Comparison of ENCODE assay signal across 25 cellular contexts in genomic region chr14:49106721-49107689, GRCh38.
A peak's percentile ranks its signal among the peaks of the same experiment; 100 is the strongest.
DNase-seq lines count a peak whose midpoint lies in the region; ATAC-seq and TF ChIP-seq lines count a peak whose summit lies in the region.
"Had no signal": no experiment of that assay in that cellular context is flagged by ENCODE, and none has a peak within 500 bp of the region (broad histone marks: within the 10 kb centered on the region; RNA-seq: fewer than 3 reads in every experiment).

No MANE protein-coding gene starts in this region.

- no peak overlapping the region for H3K23ac ChIP-seq in IMR-90 (ENCODE audit: low read depth, low read length)

- H3K9me3 Mint-ChIP-seq in neural progenitor cell = peaks cover 10% of the 10 kb centered on the region
- H3K9me3 Mint-ChIP-seq: stimulated activated memory B cell treated with anti-CD40 and anti-IgM and Interleukin-4, amounts not matched to agents 10 μg/mL and 1 μg/mL and 100 μg/mL, for 72 hours had no signal

- H2BK20ac ChIP-seq in IMR-90 (ENCODE audit: low read depth, low read length) = no peak overlapping the region

- H3K4me1 ChIP-seq in IMR-90 (ENCODE audit: control insufficient read depth, insufficient read depth, low read length) (no peaks in the 10 kb centered on the region), adipocyte (ENCODE audit: control insufficient read depth, insufficient read depth, low read length) (peaks cover 21% of the 10 kb centered on the region), hepatocyte (ENCODE audit: insufficient read depth) (peaks cover 17% of the 10 kb centered on the region), neural progenitor cell (no peaks in the 10 kb centered on the region)
- H3K4me1 ChIP-seq: ascending aorta, gastrocnemius medialis, upper lobe of right lung had no signal

- peaks cover 10% of the 10 kb centered on the region for H3K4me1 Mint-ChIP-seq in neural progenitor cell
- H3K4me1 Mint-ChIP-seq: natural killer cell had no signal

- H2AFZ ChIP-seq in IMR-90 (replicated peaks; ENCODE audit: low read length, poor library complexity) (no peak overlapping the region), hepatocyte (no peak overlapping the region), neural progenitor cell (replicated peaks) (no peak overlapping the region)

- WGBS in IMR-90 (ENCODE audit: extremely low coverage in 2 of 2, insufficient read length in 1 of 2), 2 experiments = no CpG with 5 or more reads among the region's 8 CpGs
- 26% methylated on average over 8 of the region's 8 CpGs for WGBS in hepatocyte (ENCODE audit: low lambda C conversion rate, missing lambda C conversion rate)

- no TSS peak for BruUV-seq in IMR-90 (replicated peaks; lab: Mats Ljungman, UMichigan)

- no peak overlapping the region for H2BK120ac ChIP-seq in IMR-90 (ENCODE audit: low read depth, low read length)

- no peaks in the 10 kb centered on the region for H3K9me1 ChIP-seq in IMR-90 (ENCODE audit: insufficient read depth, low read length)

- no peaks in the 10 kb centered on the region for H3F3A ChIP-seq in neural progenitor cell (ENCODE audit: low read depth)

- no peaks in the 10 kb centered on the region for H3K27me3 Mint-ChIP-seq in neural progenitor cell (ENCODE audit: insufficient read depth, low read depth)
- H3K27me3 Mint-ChIP-seq: activated naive CD8-positive, alpha-beta T cell; stimulated activated memory B cell treated with anti-CD40 and anti-IgM and Interleukin-4, amounts not matched to agents 10 μg/mL and 1 μg/mL and 100 μg/mL, for 72 hours had no signal

- TF ChIP-seq CTCF in IMR-90 (conservative IDR thresholded peaks at IDR 0.05; ENCODE audit: low read depth, low read length) (no peak), hepatocyte (IDR thresholded peaks at IDR 0.05; ENCODE audit: poor library complexity) (no peak), neural progenitor cell (IDR thresholded peaks at IDR 0.05) (no peak)

- CTCF ChIA-PET in IMR-90 (lab: Yijun Ruan, JAX) = no interaction called here

- in situ Hi-C loops in IMR-90 (cut with MboI; ENCODE audit: low sequenced_read_pairs) = no loop called here

- no peak overlapping the region for H3K56ac ChIP-seq in IMR-90 (ENCODE audit: extremely low read depth, insufficient read depth, low read length)

- H3K36me3 ChIP-seq in IMR-90 (ENCODE audit: control insufficient read depth, insufficient read depth, low read length) (no peaks in the 10 kb centered on the region), adipocyte (ENCODE audit: control insufficient read depth, insufficient read depth, low read length, severe bottlenecking) (no peaks in the 10 kb centered on the region), hepatocyte (replicated peaks; ENCODE audit: insufficient read depth, low read depth) (no peaks in the 10 kb centered on the region), neural progenitor cell (no peaks in the 10 kb centered on the region)
- H3K36me3 ChIP-seq: ascending aorta; BLaER1 treated with 17β-estradiol and CSF1 and Interleukin-3, amounts not matched to agents 10 nM and 100 nM; gastrocnemius medialis; upper lobe of right lung had no signal

- no peak overlapping the region for H4K91ac ChIP-seq in IMR-90 (ENCODE audit: insufficient read depth, low read depth, low read length)

- no peak overlapping the region for H4K8ac ChIP-seq in IMR-90 (ENCODE audit: low read depth in 2 of 2, low read length in 2 of 2)

- H3K9me3 ChIP-seq in IMR-90 (ENCODE audit: control insufficient read depth, insufficient read depth, low read length) = no peaks in the 10 kb centered on the region
- no peaks in the 10 kb centered on the region for H3K9me3 ChIP-seq in adipocyte (ENCODE audit: control insufficient read depth, low read length)
- no peaks in the 10 kb centered on the region for H3K9me3 ChIP-seq in hepatocyte (ENCODE audit: low read depth)
- H3K9me3 ChIP-seq in neural progenitor cell (ENCODE audit: low read depth) = no peaks in the 10 kb centered on the region
- H3K9me3 ChIP-seq: ascending aorta, gastrocnemius medialis, SK-N-SH, upper lobe of right lung had no signal

- no peaks in the 10 kb centered on the region for H3K27me3 ChIP-seq in IMR-90 (ENCODE audit: control insufficient read depth, insufficient read depth, low read length)
- H3K27me3 ChIP-seq in adipocyte (replicated peaks; ENCODE audit: control insufficient read depth, insufficient read depth, low read length) = no peaks in the 10 kb centered on the region
- no peaks in the 10 kb centered on the region for H3K27me3 ChIP-seq in hepatocyte
- H3K27me3 ChIP-seq in neural progenitor cell = no peaks in the 10 kb centered on the region
- H3K27me3 ChIP-seq: ascending aorta; BLaER1 treated with 17β-estradiol and CSF1 and Interleukin-3, amounts not matched to agents 10 nM and 100 nM; gastrocnemius medialis; upper lobe of right lung had no signal

- H3K36me3 Mint-ChIP-seq in neural progenitor cell = no peaks in the 10 kb centered on the region
- H3K36me3 Mint-ChIP-seq: activated naive CD8-positive, alpha-beta T cell; natural killer cell; stimulated activated memory B cell treated with anti-CD40 and anti-IgM and Interleukin-4, amounts not matched to agents 10 μg/mL and 1 μg/mL and 100 μg/mL, for 72 hours had no signal

- DNase-seq in IMR-90 (peak; percentile 47), adipocyte (ENCODE audit: low read depth) (no peak), hepatocyte (ENCODE audit: low spot score) (peak; percentile 19), neural progenitor cell (ENCODE audit: low spot score) (peak; percentile 14), cerebellum (ENCODE audit: low spot score) (no peak), NCI-H2081 (lab: John Stamatoyannopoulos, UW) (no peak)
- DNase-seq in stimulated activated naive CD8-positive, alpha-beta T cell treated with anti-CD3 and anti-CD28 coated beads, Interleukin-15, Interleukin-2, amounts not matched to agents 100 U/mL and 50 U/mL, for 24 hours = no peak
- DNase-seq: activated CD4-positive, alpha-beta T cell treated with anti-CD3 and anti-CD28 coated beads, Interleukin-2, amount 50 U/mL, for 1 hour; activated CD4-positive, CD25-positive, alpha-beta regulatory T cell; activated effector memory CD4-positive, alpha-beta T cell treated with anti-CD3 and anti-CD28 coated beads, Interleukin-2, amount 50 U/mL, for 16 hours; activated T-cell treated with anti-CD3 and anti-CD28 coated beads, Interleukin-2, amount 50 U/mL, for 1 hour; DMS153; gastrocnemius medialis; left ventricle myocardium superior; natural killer cell; NCI-H1048; NCI-H1694; SK-N-SH; upper lobe of right lung had no signal

- TF ChIP-seq POLR2A in IMR-90 (IDR thresholded peaks at IDR 0.05; ENCODE audit: low read depth, low read length) = no peak

- H3K18ac ChIP-seq in IMR-90 (ENCODE audit: low read depth, low read length) = no peak overlapping the region

- no peak overlapping the region for H4K5ac ChIP-seq in IMR-90 (ENCODE audit: low read depth, low read length)

- no peak overlapping the region for H3K14ac ChIP-seq in IMR-90 (replicated peaks; ENCODE audit: low read depth, low read length)

- no peak overlapping the region for H2BK5ac ChIP-seq in IMR-90 (ENCODE audit: low read depth, low read length, poor library complexity, severe bottlenecking)

- no peak overlapping the region for H3K4me2 ChIP-seq in IMR-90 (ENCODE audit: low read depth, low read length)
- H3K4me2 ChIP-seq in hepatocyte = peak overlapping the region; percentile 30
- H3K4me2 ChIP-seq in neural progenitor cell = no peak overlapping the region
- H3K4me2 ChIP-seq: BLaER1 treated with 17β-estradiol and CSF1 and Interleukin-3, amounts not matched to agents 10 nM and 100 nM; SK-N-SH had no signal

- no peaks in the 10 kb centered on the region for H3K79me1 ChIP-seq in IMR-90 (ENCODE audit: low read depth in 1 of 2, low read length in 2 of 2)

- H3K79me2 ChIP-seq in hepatocyte (no peaks in the 10 kb centered on the region), neural progenitor cell (ENCODE audit: low read depth) (no peaks in the 10 kb centered on the region)

- H3K4ac ChIP-seq in IMR-90 (ENCODE audit: low read depth, low read length) = no peak overlapping the region

- peak overlapping the region; percentile 27 for H3K27ac Mint-ChIP-seq in neural progenitor cell
- H3K27ac Mint-ChIP-seq: activated naive CD8-positive, alpha-beta T cell; natural killer cell; stimulated activated memory B cell treated with anti-CD40 and anti-IgM and Interleukin-4, amounts not matched to agents 10 μg/mL and 1 μg/mL and 100 μg/mL, for 72 hours had no signal

- H2AK5ac ChIP-seq in IMR-90 (ENCODE audit: low read depth, low read length) = no peak overlapping the region

- no peak overlapping the region for H2BK15ac ChIP-seq in IMR-90 (ENCODE audit: low read depth, low read length)

- H3K4me3 ChIP-seq in IMR-90 (ENCODE audit: insufficient read depth, low read depth, low read length) (no peak overlapping the region), adipocyte (ENCODE audit: low read length) (peak overlapping the region; percentile 44), hepatocyte (no peak overlapping the region), neural progenitor cell (no peak overlapping the region)
- H3K4me3 ChIP-seq: ascending aorta; BLaER1 treated with 17β-estradiol and CSF1 and Interleukin-3, amounts not matched to agents 10 nM and 100 nM; gastrocnemius medialis; upper lobe of right lung had no signal

- no peak overlapping the region for H3K27ac ChIP-seq in IMR-90 (ENCODE audit: insufficient read depth, low read length)
- H3K27ac ChIP-seq in hepatocyte = peak overlapping the region; percentile 2
- no peak overlapping the region for H3K27ac ChIP-seq in neural progenitor cell
- H3K27ac ChIP-seq: ascending aorta; BLaER1 treated with 17β-estradiol and CSF1 and Interleukin-3, amounts not matched to agents 10 nM and 100 nM; gastrocnemius medialis; RWPE1; upper lobe of right lung had no signal

- TF ChIP-seq RAD21 in IMR-90 (IDR thresholded peaks at IDR 0.05; ENCODE audit: low read length) = no peak

- no peak overlapping the region for H2AK9ac ChIP-seq in IMR-90 (replicated peaks; ENCODE audit: low read depth, low read length, poor library complexity)

- no peaks in the 10 kb centered on the region for H3K9me2 ChIP-seq in hepatocyte (replicated peaks; ENCODE audit: insufficient read depth)
- H3K9me2 ChIP-seq: SK-N-SH had no signal

- dilution Hi-C loops in IMR-90 (cut with HindIII; ENCODE audit: low sequenced_read_pairs, unreplicated experiment) = no loop called here

- intact Hi-C loops in IMR-90 (cut with micrococcal nuclease) = no loop called here

- H3K4me3 Mint-ChIP-seq in neural progenitor cell = no peak overlapping the region
- H3K4me3 Mint-ChIP-seq: activated naive CD8-positive, alpha-beta T cell; natural killer cell; stimulated activated memory B cell treated with anti-CD40 and anti-IgM and Interleukin-4, amounts not matched to agents 10 μg/mL and 1 μg/mL and 100 μg/mL, for 72 hours had no signal

- H4K20me1 ChIP-seq in IMR-90 (ENCODE audit: insufficient read depth, low read length) (no peaks in the 10 kb centered on the region), hepatocyte (ENCODE audit: insufficient read depth, poor library complexity, severe bottlenecking) (no peaks in the 10 kb centered on the region), neural progenitor cell (ENCODE audit: low read depth) (no peaks in the 10 kb centered on the region)
- H4K20me1 ChIP-seq: BLaER1 treated with 17β-estradiol and CSF1 and Interleukin-3, amounts not matched to agents 10 nM and 100 nM had no signal

- H3K9ac ChIP-seq in IMR-90 (ENCODE audit: low read depth, low read length) (no peak overlapping the region), adipocyte (ENCODE audit: low read length) (peak overlapping the region; percentile 10), neural progenitor cell (no peak overlapping the region)
- H3K9ac ChIP-seq: BLaER1 treated with 17β-estradiol and CSF1 and Interleukin-3, amounts not matched to agents 10 nM and 100 nM; SK-N-SH had no signal

- POLR2A ChIA-PET in IMR-90 (lab: Charles Lee; ENCODE audit: unreplicated experiment) = no interaction called here

- peak; percentile 70 for ATAC-seq in IMR-90 (ENCODE audit: low read depth)
- ATAC-seq in stimulated activated naive CD8-positive, alpha-beta T cell treated with anti-CD3 and anti-CD28 coated beads, Interleukin-15, Interleukin-2, amounts not matched to agents 100 U/mL and 50 U/mL, for 24 hours = no peak
- ATAC-seq: gastrocnemius medialis; HCT116; left ventricle myocardium superior; natural killer cell; stimulated activated memory B cell treated with anti-CD40 and anti-IgM and Interleukin-4, amounts not matched to agents 10 μg/mL and 1 μg/mL and 100 μg/mL, for 72 hours; upper lobe of right lung had no signal

Comparison
In these comparisons a context has a peak if more than half of its experiments do, and no peak if none do; other contexts are left out.
1. DNase-seq: peak in IMR-90 (single experiment), hepatocyte (single experiment) and neural progenitor cell (single experiment); none in adipocyte (single experiment), cerebellum (single experiment), stimulated activated naive CD8-positive, alpha-beta T cell treated with anti-CD3 and anti-CD28 coated beads, Interleukin-15, Interleukin-2, amounts not matched to agents 100 U/mL and 50 U/mL, for 24 hours (single experiment) and NCI-H2081 (0 of 2).